ENCODE assay signal across 25 cellular contexts in the genomic region with DNA sequence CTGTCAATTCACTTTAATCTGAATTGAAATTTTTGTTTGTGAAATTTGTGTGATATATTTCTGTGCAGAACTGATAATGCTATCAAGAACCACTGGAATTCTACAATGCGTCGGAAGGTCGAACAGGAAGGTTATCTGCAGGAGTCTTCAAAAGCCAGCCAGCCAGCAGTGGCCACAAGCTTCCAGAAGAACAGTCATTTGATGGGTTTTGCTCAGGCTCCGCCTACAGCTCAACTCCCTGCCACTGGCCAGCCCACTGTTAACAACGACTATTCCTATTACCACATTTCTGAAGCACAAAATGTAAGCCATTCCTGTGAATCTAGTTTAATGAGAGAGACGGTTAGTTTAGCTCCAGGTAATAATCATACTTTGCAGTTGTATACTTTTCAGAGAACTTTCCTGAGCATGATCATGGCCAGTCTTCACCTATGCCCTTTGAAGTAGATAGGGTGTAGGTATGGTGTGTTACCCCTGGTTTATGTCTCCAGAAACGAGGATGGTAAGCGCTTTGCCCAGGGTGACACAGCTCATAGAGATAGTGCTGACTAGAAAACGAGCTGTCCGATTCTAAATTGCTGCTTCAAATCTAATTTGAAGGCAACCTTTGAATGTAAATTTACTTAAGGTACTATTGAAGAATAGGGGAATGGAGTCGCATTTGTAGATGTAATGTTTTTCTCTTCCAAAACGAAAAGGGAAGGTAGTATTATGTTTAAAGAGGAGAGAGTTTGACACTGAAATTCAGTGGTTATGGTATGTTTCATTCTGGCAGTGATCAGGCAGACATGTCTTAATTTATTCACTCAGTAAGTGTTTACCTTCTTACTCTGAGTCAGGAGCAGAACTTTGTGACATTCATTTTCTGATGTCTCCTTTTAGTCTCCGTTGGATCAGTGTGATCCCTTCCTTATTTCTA. TPM values are rescaled to one million over a fixed set of nuclear protein-coding genes. Genes with fewer than 3 reads are reported as not detected.
DNase-seq lines count a peak whose midpoint lies in the region; ATAC-seq and TF ChIP-seq lines count a peak whose summit lies in the region.
"Had no signal": no experiment of that assay in that cellular context is flagged by ENCODE, and none has a peak within 500 bp of the region (broad histone marks: within the 10 kb centered on the region; RNA-seq: fewer than 3 reads in every experiment).

No MANE protein-coding gene starts in this region.

- no peak for DNase-seq in T-helper 2 cell treated with Interferon-gamma antibody and Interleukin-4, amounts not matched to agents 5 μg/mL and 100 μg/mL, for 36 hours (ENCODE audit: low spot score)
- DNase-seq in T-helper 2 cell: no peak
- peak; percentile 19 for DNase-seq in GM23338 (ENCODE audit: low spot score)
- DNase-seq in NCI-H526 treated with DMSO at 0.1 percent for 48 hours (lab: John Stamatoyannopoulos, UW): peak; percentile 100
- no peak for DNase-seq in activated T-helper 1 cell treated with anti-CD3 and anti-CD28 coated beads, Interleukin-12 subunit alpha, Interleukin-12 subunit beta, Interleukin-2, Interleukin-4 antibody, amounts not matched to agents 30 ng/mL and 10 ng/mL and 1 ng/mL, durations not matched to agents 14 hours and 24 hours and 36 hours (ENCODE audit: low spot score)
- DNase-seq in stimulated activated naive CD8-positive, alpha-beta T cell treated with anti-CD3 and anti-CD28 coated beads, Interleukin-15, Interleukin-2, amounts not matched to agents 100 U/mL and 50 U/mL, for 24 hours: no peak
- DNase-seq: activated CD4-positive, alpha-beta memory T cell treated with anti-CD3 and anti-CD28 coated beads for 36 hours; activated CD4-positive, CD25-positive, alpha-beta regulatory T cell treated with anti-CD3 and anti-CD28 coated beads, Interleukin-2, amount 50 U/mL, for 72 hours; activated CD8-positive, alpha-beta memory T cell treated with anti-CD3 and anti-CD28 coated beads, Interleukin-2, amount 50 U/mL, for 4 hours; activated effector memory CD4-positive, alpha-beta T cell treated with anti-CD3 and anti-CD28 coated beads, Interleukin-2, amount 50 U/mL, for 16 hours; dermis blood vessel endothelial cell; gastrocnemius medialis; GF-D8; hypothalamus; immature natural killer cell; mesenchymal stem cell; NCI-H1417 treated with DMSO at 0.1 percent for 48 hours; PC-3; posterior cingulate gyrus; right cardiac atrium; stimulated activated CD4-positive, alpha-beta T cell treated with anti-CD3 and anti-CD28 coated beads, Interleukin-2, amount 100 ng/mL, for 24 hours; transverse colon had no signal

- no peaks in the 10 kb centered on the region for H3K9me2 ChIP-seq in GM23338 (ENCODE audit: insufficient read depth)

- H3K79me2 ChIP-seq in GM23338 (replicated peaks; ENCODE audit: insufficient read depth): no peaks in the 10 kb centered on the region

- peaks cover 75% of the 10 kb centered on the region for H3K36me3 Mint-ChIP-seq in T-helper 2 cell treated with Interferon-gamma antibody and Interleukin-4, amounts not matched to agents 5 μg/mL and 100 μg/mL, for 36 hours (ENCODE audit: low read depth)
- H3K36me3 Mint-ChIP-seq in GM23338 (ENCODE audit: low read depth): peaks cover 23% of the 10 kb centered on the region
- peaks cover 65% of the 10 kb centered on the region for H3K36me3 Mint-ChIP-seq in activated T-helper 1 cell treated with anti-CD3 and anti-CD28 coated beads, Interleukin-12 subunit alpha, Interleukin-12 subunit beta, Interleukin-2, Interleukin-4 antibody, amounts not matched to agents 30 ng/mL and 10 ng/mL and 1 ng/mL, durations not matched to agents 14 hours and 24 hours and 36 hours (ENCODE audit: low read depth)
- H3K36me3 Mint-ChIP-seq: immature natural killer cell had no signal

- no peak overlapping the region for H2AFZ ChIP-seq in GM23338

- intact Hi-C loops in activated T-helper 1 cell treated with anti-CD3 and anti-CD28 coated beads, Interleukin-12 subunit alpha, Interleukin-12 subunit beta, Interleukin-2, Interleukin-4 antibody, amounts not matched to agents 30 ng/mL and 10 ng/mL and 1 ng/mL, durations not matched to agents 14 hours and 24 hours and 36 hours (cut with micrococcal nuclease): no loop called here

- peaks cover 13% of the 10 kb centered on the region; the same call in 1 of the 2 replicates for H3K36me3 ChIP-seq in GM23338 (ENCODE audit: insufficient read depth)
- H3K36me3 ChIP-seq: gastrocnemius medialis had no signal

- no peak overlapping the region for H3K27ac ChIP-seq in GM23338 (ENCODE audit: low read depth)
- H3K27ac ChIP-seq: gastrocnemius medialis, transverse colon had no signal

- H4K20me1 ChIP-seq in GM23338 (replicated peaks; ENCODE audit: insufficient read depth): no peaks in the 10 kb centered on the region

- H3K27me3 ChIP-seq in GM23338 (ENCODE audit: insufficient read depth): no peaks in the 10 kb centered on the region
- H3K27me3 ChIP-seq: gastrocnemius medialis had no signal

- no peaks in the 10 kb centered on the region for H3K9me3 Mint-ChIP-seq in T-helper 2 cell treated with Interferon-gamma antibody and Interleukin-4, amounts not matched to agents 5 μg/mL and 100 μg/mL, for 36 hours
- no peaks in the 10 kb centered on the region for H3K9me3 Mint-ChIP-seq in GM23338
- no peaks in the 10 kb centered on the region for H3K9me3 Mint-ChIP-seq in activated T-helper 1 cell treated with anti-CD3 and anti-CD28 coated beads, Interleukin-12 subunit alpha, Interleukin-12 subunit beta, Interleukin-2, Interleukin-4 antibody, amounts not matched to agents 30 ng/mL and 10 ng/mL and 1 ng/mL, durations not matched to agents 14 hours and 24 hours and 36 hours
- H3K9me3 Mint-ChIP-seq: activated CD4-positive, alpha-beta memory T cell treated with anti-CD3 and anti-CD28 coated beads for 36 hours; central memory CD8-positive, alpha-beta T cell; immature natural killer cell had no signal

- peak overlapping the region; percentile 7 for H3K27ac Mint-ChIP-seq in T-helper 2 cell treated with Interferon-gamma antibody and Interleukin-4, amounts not matched to agents 5 μg/mL and 100 μg/mL, for 36 hours
- no peak overlapping the region for H3K27ac Mint-ChIP-seq in GM23338
- peak overlapping the region; percentile 45 for H3K27ac Mint-ChIP-seq in activated T-helper 1 cell treated with anti-CD3 and anti-CD28 coated beads, Interleukin-12 subunit alpha, Interleukin-12 subunit beta, Interleukin-2, Interleukin-4 antibody, amounts not matched to agents 30 ng/mL and 10 ng/mL and 1 ng/mL, durations not matched to agents 14 hours and 24 hours and 36 hours
- H3K27ac Mint-ChIP-seq: activated CD4-positive, alpha-beta memory T cell treated with anti-CD3 and anti-CD28 coated beads for 36 hours; immature natural killer cell had no signal

- H3K4me1 Mint-ChIP-seq in T-helper 2 cell treated with Interferon-gamma antibody and Interleukin-4, amounts not matched to agents 5 μg/mL and 100 μg/mL, for 36 hours (ENCODE audit: low read depth): peaks cover 66% of the 10 kb centered on the region
- H3K4me1 Mint-ChIP-seq in GM23338: peaks cover 10% of the 10 kb centered on the region
- peaks cover 70% of the 10 kb centered on the region for H3K4me1 Mint-ChIP-seq in activated T-helper 1 cell treated with anti-CD3 and anti-CD28 coated beads, Interleukin-12 subunit alpha, Interleukin-12 subunit beta, Interleukin-2, Interleukin-4 antibody, amounts not matched to agents 30 ng/mL and 10 ng/mL and 1 ng/mL, durations not matched to agents 14 hours and 24 hours and 36 hours (ENCODE audit: low read depth)
- H3K4me1 Mint-ChIP-seq: immature natural killer cell had no signal

- no peak overlapping the region for H3K4me3 Mint-ChIP-seq in T-helper 2 cell treated with Interferon-gamma antibody and Interleukin-4, amounts not matched to agents 5 μg/mL and 100 μg/mL, for 36 hours
- H3K4me3 Mint-ChIP-seq in GM23338: no peak overlapping the region
- H3K4me3 Mint-ChIP-seq in activated T-helper 1 cell treated with anti-CD3 and anti-CD28 coated beads, Interleukin-12 subunit alpha, Interleukin-12 subunit beta, Interleukin-2, Interleukin-4 antibody, amounts not matched to agents 30 ng/mL and 10 ng/mL and 1 ng/mL, durations not matched to agents 14 hours and 24 hours and 36 hours: no peak overlapping the region
- H3K4me3 Mint-ChIP-seq: activated CD4-positive, alpha-beta memory T cell treated with anti-CD3 and anti-CD28 coated beads for 36 hours; central memory CD8-positive, alpha-beta T cell; immature natural killer cell had no signal

- no peaks in the 10 kb centered on the region for H3K27me3 Mint-ChIP-seq in T-helper 2 cell treated with Interferon-gamma antibody and Interleukin-4, amounts not matched to agents 5 μg/mL and 100 μg/mL, for 36 hours (ENCODE audit: low read depth)
- peaks cover 2% of the 10 kb centered on the region for H3K27me3 Mint-ChIP-seq in GM23338 (ENCODE audit: insufficient read depth, low read depth, poor library complexity)
- no peaks in the 10 kb centered on the region for H3K27me3 Mint-ChIP-seq in activated T-helper 1 cell treated with anti-CD3 and anti-CD28 coated beads, Interleukin-12 subunit alpha, Interleukin-12 subunit beta, Interleukin-2, Interleukin-4 antibody, amounts not matched to agents 30 ng/mL and 10 ng/mL and 1 ng/mL, durations not matched to agents 14 hours and 24 hours and 36 hours (ENCODE audit: insufficient read depth)
- H3K27me3 Mint-ChIP-seq: activated CD4-positive, alpha-beta memory T cell treated with anti-CD3 and anti-CD28 coated beads for 36 hours had no signal

- H3F3A ChIP-seq in GM23338 (replicated peaks; ENCODE audit: low read depth): 0 out of 2 replicates have a peak, but pooled peaks cover 2% of the 10 kb centered on the region

- TF ChIP-seq CTCF in GM23338 (conservative IDR thresholded peaks at IDR 0.05; ENCODE audit: low read depth in 2 of 2): no peak

- H3K4me2 ChIP-seq in GM23338: no peak overlapping the region

- H3K4me1 ChIP-seq in GM23338 (ENCODE audit: insufficient read depth): no peaks in the 10 kb centered on the region
- H3K4me1 ChIP-seq: transverse colon had no signal

- no peak for ATAC-seq in GM23338
- no peak for ATAC-seq in HG03175 (IDR thresholded peaks at IDR 0.05; ENCODE audit: unreplicated experiment)
- ATAC-seq in GM18511 (IDR thresholded peaks at IDR 0.05; ENCODE audit: unreplicated experiment): no peak
- ATAC-seq in stimulated activated naive CD8-positive, alpha-beta T cell treated with anti-CD3 and anti-CD28 coated beads, Interleukin-15, Interleukin-2, amounts not matched to agents 100 U/mL and 50 U/mL, for 24 hours: no peak
- ATAC-seq: gastrocnemius medialis, PC-3, right cardiac atrium had no signal

- H3K4me3 ChIP-seq in GM23338: no peak overlapping the region
- H3K4me3 ChIP-seq: gastrocnemius medialis, transverse colon had no signal

TF ChIP-seq in GM23338, 12 proteins besides CTCF, POLR2A, EP300 and RAD21 (continues in another document):
- TF ChIP-seq ZNF114 (CRISPR knock-in tag; IDR thresholded peaks at IDR 0.05) (no peak), CREB1 (CRISPR knock-in tag; IDR thresholded peaks at IDR 0.05; ENCODE audit: low read depth) (no peak), POLR2AphosphoS5 (IDR thresholded peaks at IDR 0.05; ENCODE audit: low read depth) (no peak), STAT1 (IDR thresholded peaks at IDR 0.05; ENCODE audit: unreplicated experiment) (no peak)

RNA-seq across cellular contexts. Expression of a gene that starts 11.4 kb away (rescaled TPM):
- total RNA-seq in GM23338 (2014; rRNA removed; shearing (Covaris generic)): 7.9 and 10.4 TPM in 2 replicates
- 3.0 and 4.2 TPM in 2 replicates for polyA plus RNA-seq in GM23338 (2016; fragmentation: Nextera tagmentation; extraction: Ambion mirVana)
- 57.3 and 60.4 TPM in 2 replicates for total RNA-seq in activated T-helper 1 cell treated with anti-CD3 and anti-CD28 coated beads, Interleukin-12 subunit alpha, Interleukin-12 subunit beta, Interleukin-2, Interleukin-4 antibody, amounts not matched to agents 30 ng/mL and 10 ng/mL and 1 ng/mL, durations not matched to agents 14 hours and 24 hours and 36 hours
- polyA plus RNA-seq: right cardiac atrium had no signal

Comparison
In these comparisons a context has a peak if more than half of its experiments do, and no peak if none do; other contexts are left out.
1. DNase-seq: peak in GM23338 (single experiment) and NCI-H526 treated with DMSO at 0.1 percent for 48 hours (single experiment); none in T-helper 2 cell treated with Interferon-gamma antibody and Interleukin-4, amounts not matched to agents 5 μg/mL and 100 μg/mL, for 36 hours (single experiment), T-helper 2 cell (0 of 5), activated T-helper 1 cell treated with anti-CD3 and anti-CD28 coated beads, Interleukin-12 subunit alpha, Interleukin-12 subunit beta, Interleukin-2, Interleukin-4 antibody, amounts not matched to agents 30 ng/mL and 10 ng/mL and 1 ng/mL, durations not matched to agents 14 hours and 24 hours and 36 hours (single experiment) and stimulated activated naive CD8-positive, alpha-beta T cell treated with anti-CD3 and anti-CD28 coated beads, Interleukin-15, Interleukin-2, amounts not matched to agents 100 U/mL and 50 U/mL, for 24 hours (single experiment).